In the genomic region with DNA sequence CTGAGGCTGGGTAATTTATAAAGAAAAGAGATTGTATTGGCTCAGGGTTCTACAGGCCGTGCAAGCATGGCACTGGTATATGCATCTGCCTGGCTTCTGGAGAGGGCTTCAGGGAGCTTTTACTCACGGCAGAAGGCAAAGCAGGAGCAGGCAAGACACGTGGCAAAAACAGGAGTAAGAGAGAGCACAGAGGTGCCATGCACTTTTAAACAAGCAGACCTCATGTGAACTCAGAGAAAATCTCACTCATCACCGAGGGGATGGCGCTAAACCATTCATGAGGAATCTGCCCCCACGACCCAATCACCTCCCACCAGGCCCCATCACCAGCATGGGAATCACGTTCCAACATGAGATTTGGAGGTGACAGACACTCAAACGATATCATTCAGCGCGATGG, we compare ENCODE assay signal across 26 cellular contexts.
"Had no signal": no experiment of that assay in that cellular context is flagged by ENCODE, and none has a peak within 500 bp of the region (broad histone marks: within the 10 kb centered on the region; RNA-seq: fewer than 3 reads in every experiment).

No MANE protein-coding gene starts in this region.

- H3K27ac ChIP-seq: stomach, suprapubic skin, testis, thoracic aorta, thyroid gland, tibial artery, tibial nerve, transverse colon, upper lobe of left lung, upper lobe of right lung, uterus, vagina had no signal

- H3K27me3 ChIP-seq: stomach, suprapubic skin, testis, thyroid gland, tibial artery, tibial nerve, transverse colon, upper lobe of left lung, upper lobe of right lung, uterus, vagina had no signal

- H3K9me3 ChIP-seq: suprapubic skin, testis, thoracic aorta, thyroid gland, tibial artery, tibial nerve, upper lobe of right lung, uterus, vagina had no signal

- ATAC-seq: stimulated activated effector memory CD8-positive, alpha-beta T cell treated with anti-CD3 and anti-CD28 coated beads, Interleukin-12 subunit alpha, Interleukin-12 subunit beta, amount 100 ng/mL, for 72 hours; stimulated activated memory B cell treated with anti-CD40 and anti-IgM and Interleukin-4, amounts not matched to agents 10 μg/mL and 1 μg/mL and 100 μg/mL, for 72 hours; stimulated activated naive B cell treated with anti-CD40 and anti-IgM and Interleukin-4, amounts not matched to agents 10 μg/mL and 1 μg/mL and 100 μg/mL, for 72 hours; stimulated activated naive CD8-positive, alpha-beta T cell treated with anti-CD3 and anti-CD28 coated beads, Interleukin-15, amount 100 ng/mL, for 72 hours; stimulated activated naive CD8-positive, alpha-beta T cell treated with anti-CD3 and anti-CD28 coated beads, Interleukin-15, Interleukin-2, amounts not matched to agents 100 U/mL and 50 U/mL, for 24 hours; upper lobe of right lung had no signal

- H3K4me3 ChIP-seq: stomach, suprapubic skin, testis, thoracic aorta, thyroid gland, tibial artery, tibial nerve, transverse colon, upper lobe of left lung, upper lobe of right lung, uterus, vagina had no signal

- H3K36me3 ChIP-seq: stomach, suprapubic skin, thoracic aorta, thyroid gland, tibial artery, tibial nerve, transverse colon, upper lobe of left lung, upper lobe of right lung, uterus, vagina had no signal

- H3K4me1 ChIP-seq: stomach, suprapubic skin, thyroid gland, tibial artery, tibial nerve, transverse colon, upper lobe of left lung, upper lobe of right lung, uterus, vagina had no signal

- DNase-seq: stimulated activated CD4-positive, alpha-beta T cell treated with anti-CD3 and anti-CD28 coated beads, Interleukin-2, amount 100 ng/mL, for 48 hours; stimulated activated CD4-positive, alpha-beta T cell treated with anti-CD3 and anti-CD28 coated beads, Interleukin-4, amount 100 ng/mL, for 1 hour; stimulated activated CD4-positive, alpha-beta T cell treated with anti-CD3 and anti-CD28 coated beads, Interleukin-4, amount 100 ng/mL, for 24 hours; stimulated activated CD4-positive, alpha-beta T cell treated with anti-CD3 and anti-CD28 coated beads, Interleukin-4, amount 100 ng/mL, for 4 hours; stimulated activated CD8-positive, alpha-beta memory T cell treated with anti-CD3 and anti-CD28 coated beads, Interleukin-4, amount 100 ng/mL, for 48 hours; stimulated activated naive B cell treated with anti-CD40 and anti-IgM and Interleukin-4, amounts not matched to agents 10 μg/mL and 1 μg/mL and 100 μg/mL, for 72 hours; stimulated activated naive CD4-positive, alpha-beta T cell; stimulated activated naive CD4-positive, alpha-beta T cell treated with Interleukin-2 at 50 U/mL for 16 hours; stimulated activated naive CD8-positive, alpha-beta T cell treated with anti-CD3 and anti-CD28 coated beads, Interleukin-15, amount 100 ng/mL, for 72 hours; stimulated activated naive CD8-positive, alpha-beta T cell treated with anti-CD3 and anti-CD28 coated beads, Interleukin-15, Interleukin-2, amounts not matched to agents 100 U/mL and 50 U/mL, for 24 hours; stomach; substantia nigra; testis; thyroid gland; tibial artery; transverse colon; trophoblast cell; upper lobe of right lung; uterus had no signal
